Comparison of ENCODE assay signal across 17 cellular contexts in the genomic region with DNA sequence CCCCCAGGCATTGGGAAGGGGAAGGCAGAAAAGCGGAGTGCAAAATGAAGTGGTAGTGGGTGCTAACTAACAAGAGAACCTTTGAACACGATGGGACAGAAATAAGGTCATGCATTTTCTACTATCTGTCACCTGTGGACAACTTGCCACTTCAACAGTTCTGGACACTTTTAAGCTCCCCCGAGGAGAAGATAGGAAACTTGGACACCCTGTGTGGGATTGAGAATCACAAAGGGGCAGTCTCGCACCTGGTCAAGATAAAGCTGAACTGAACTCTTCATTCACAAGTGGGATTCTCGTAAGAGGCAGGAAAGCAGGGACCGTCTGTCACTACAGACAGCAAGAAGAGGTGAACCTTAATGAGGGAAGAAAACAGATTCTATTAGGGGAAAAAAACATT. TPM values are rescaled to one million over a fixed set of nuclear protein-coding genes. Genes with fewer than 3 reads are reported as not detected.
A peak's percentile ranks its signal among the peaks of the same experiment; 100 is the strongest.
DNase-seq lines count a peak whose midpoint lies in the region; ATAC-seq and TF ChIP-seq lines count a peak whose summit lies in the region.
"Had no signal": no experiment of that assay in that cellular context is flagged by ENCODE, and none has a peak within 500 bp of the region (broad histone marks: within the 10 kb centered on the region; RNA-seq: fewer than 3 reads in every experiment).

No MANE protein-coding gene starts in this region.

- H3K4me1 Mint-ChIP-seq in T-cell = peaks cover 25 to 51% (median 37%) of the 10 kb centered on the region in 3 donors
- H3K4me1 Mint-ChIP-seq in natural killer cell = peaks cover 71 to 76% of the 10 kb centered on the region in 2 donors
- H3K4me1 Mint-ChIP-seq: B cell had no signal

- H3K36me3 Mint-ChIP-seq in T-cell (no peaks in the 10 kb centered on the region), natural killer cell (no peaks in the 10 kb centered on the region)

- H3K27me3 Mint-ChIP-seq in T-cell (peaks cover 4 to 5% of the 10 kb centered on the region in 2 donors), natural killer cell (ENCODE audit: low read depth in 2 of 2) (no peaks in the 10 kb centered on the region)
- H3K27me3 Mint-ChIP-seq: dendritic cell treated with granulocyte-macrophage colony-stimulating factor and Interleukin-4, amounts not matched to agents 40 ng/mL and 50 ng/mL, for 4 days had no signal

- POLR2A ChIA-PET in T-cell (lab: Charles Lee) = no interaction called here

- ATAC-seq in GM18858 (IDR thresholded peaks at IDR 0.05; ENCODE audit: unreplicated experiment) = peak; percentile 9
- ATAC-seq in HG02798 (IDR thresholded peaks at IDR 0.05; ENCODE audit: poor library complexity, unreplicated experiment) = peak; percentile 19
- ATAC-seq in T-cell (replicated peaks in 1 of 4) = no peak
- no peak for ATAC-seq in natural killer cell
- ATAC-seq in GM21447 (IDR thresholded peaks at IDR 0.05; ENCODE audit: unreplicated experiment) = no peak
- no peak for ATAC-seq in HG03342 (IDR thresholded peaks at IDR 0.05; ENCODE audit: unreplicated experiment)
- ATAC-seq: body of pancreas, esophagus mucosa had no signal

- TF ChIP-seq CTCF in natural killer cell (IDR thresholded peaks at IDR 0.05) = no peak

- CTCF ChIA-PET in T-cell (lab: Charles Lee) = no interaction called here

- DNase-seq in T-cell = no peak
- no peak for DNase-seq in natural killer cell
- DNase-seq in DMS79 (lab: John Stamatoyannopoulos, UW) = no peak
- no peak for DNase-seq in DMS 273 (lab: John Stamatoyannopoulos, UW; ENCODE audit: unreplicated experiment)
- DNase-seq: activated naive CD4-positive, alpha-beta T cell treated with Interleukin-2 at 50 U/mL for 16 hours; body of pancreas; DMS53; NCI-H2029 treated with DMSO at 0.1 percent for 48 hours; NCI-H510A treated with DMSO at 0.1 percent for 48 hours; stimulated activated CD4-positive, alpha-beta T cell treated with anti-CD3 and anti-CD28 coated beads, Interleukin-1b, Interleukin-23, amount 100 ng/mL, for 48 hours had no signal

- intact Hi-C loops in natural killer cell (cut with micrococcal nuclease) = loop anchor here (5.0 kb wide), 2 partner anchors 105 to 160 kb away; a partner anchor contains a TSS

- H3K27ac Mint-ChIP-seq in T-cell (peak overlapping the region; percentile 83 to 88), natural killer cell (peak overlapping the region; percentile 77 to 84)
- H3K27ac Mint-ChIP-seq: B cell; dendritic cell treated with granulocyte-macrophage colony-stimulating factor and Interleukin-4, amounts not matched to agents 40 ng/mL and 50 ng/mL, for 4 days had no signal

- H3K9me3 Mint-ChIP-seq in T-cell = peaks cover 0 to 7% (median 7%) of the 10 kb centered on the region in 3 donors
- peaks cover 2 to 4% of the 10 kb centered on the region in 2 donors for H3K9me3 Mint-ChIP-seq in natural killer cell
- H3K9me3 Mint-ChIP-seq: dendritic cell treated with granulocyte-macrophage colony-stimulating factor and Interleukin-4, amounts not matched to agents 40 ng/mL and 50 ng/mL, for 4 days had no signal

- H3K4me3 Mint-ChIP-seq in T-cell (peak overlapping the region; percentile 41 to 72 (median 60)), natural killer cell (peak overlapping the region; percentile 10)
- H3K4me3 Mint-ChIP-seq: B cell; dendritic cell treated with granulocyte-macrophage colony-stimulating factor and Interleukin-4, amounts not matched to agents 40 ng/mL and 50 ng/mL, for 4 days had no signal

RNA-seq across cellular contexts. Expression of a gene that starts 51.6 kb away (rescaled TPM):
- total RNA-seq in T-cell = 1 to 10 TPM in 2 of 5 donors, under 1 TPM in 3; 0.28 to 3.9 (median 0.63) TPM
- under 1 TPM in 1 of 3 donors, not detected in 2; 0.88 TPM for total RNA-seq in natural killer cell

RNA-seq across cellular contexts. Expression of a gene that starts 56.1 kb away (rescaled TPM):
- total RNA-seq in T-cell (10 to 100 TPM; 11.6 to 22.9 (median 20.3) TPM), natural killer cell (10 to 100 TPM; 13.0 to 16.3 (median 13.1) TPM)

Comparison
In these comparisons a context has a peak if more than half of its experiments do, and no peak if none do; other contexts are left out.
1. ATAC-seq: peak in GM18858 (single experiment) and HG02798 (single experiment); none in T-cell (0 of 4), natural killer cell (0 of 3), GM21447 (single experiment) and HG03342 (single experiment).